In genomic region chr10:18359839-18360238, GRCh38 we compare ENCODE assay signal across 38 cellular contexts.
"Had no signal": no experiment of that assay in that cellular context is flagged by ENCODE, and none has a peak within 500 bp of the region (broad histone marks: within the 10 kb centered on the region; RNA-seq: fewer than 3 reads in every experiment).

No MANE protein-coding gene starts in this region.

- H3K9me2 ChIP-seq: SK-N-SH had no signal

- H3K36me3 Mint-ChIP-seq: activated CD4-positive, alpha-beta memory T cell treated with anti-CD3 and anti-CD28 coated beads for 36 hours had no signal

- H3K4me3 ChIP-seq: adrenal gland, body of pancreas, breast epithelium, MG63, SJSA1 had no signal

- H3K9me3 Mint-ChIP-seq: activated B cell treated with CpG ODN at 0.5 μM for 24 hours; activated CD4-positive, alpha-beta memory T cell treated with anti-CD3 and anti-CD28 coated beads for 36 hours; activated naive CD4-positive, alpha-beta T cell treated with anti-CD3 and anti-CD28 coated beads for 36 hours; activated T-cell treated with anti-CD3 and anti-CD28 coated beads, Interleukin-2, amount 50 U/mL, for 4 hours; activated T-helper 1 cell treated with anti-CD3 and anti-CD28 coated beads, Interleukin-12 subunit alpha, Interleukin-12 subunit beta, Interleukin-2, Interleukin-4 antibody, amounts not matched to agents 30 ng/mL and 10 ng/mL and 1 ng/mL, durations not matched to agents 14 hours and 24 hours and 36 hours; T-helper 1 cell treated with Interleukin-12 subunit alpha and Interleukin-12 subunit beta and Interleukin-4 antibody, amounts not matched to agents 30 μg/mL and 1 μg/mL, for 36 hours had no signal

- H3K4me1 Mint-ChIP-seq: activated B cell treated with CpG ODN at 0.5 μM for 24 hours had no signal

- H3K4me2 ChIP-seq: SK-N-SH had no signal

- ATAC-seq: activated naive CD4-positive, alpha-beta T cell treated with anti-CD3 and anti-CD28 coated beads, Interleukin-2, amount 50 U/mL, for 72 hours; activated T-cell treated with anti-CD3 and anti-CD28 coated beads, Interleukin-2, amount 50 U/mL, for 4 hours; body of pancreas; Panc1 had no signal

- H3K27ac ChIP-seq: adrenal gland, body of pancreas, breast epithelium, SJSA1, VCaP had no signal

- DNase-seq: activated B cell treated with CpG ODN at 0.5 μM for 24 hours; activated CD4-positive, alpha-beta memory T cell treated with anti-CD3 and anti-CD28 coated beads for 36 hours; activated CD4-positive, alpha-beta T cell treated with anti-CD3 and anti-CD28 coated beads for 4 hours; activated CD4-positive, alpha-beta T cell treated with anti-CD3 and anti-CD28 coated beads, Interleukin-2, amount 50 U/mL, for 1 hour; activated CD4-positive, CD25-positive, alpha-beta regulatory T cell treated with anti-CD3 and anti-CD28 coated beads, Interleukin-2, amount 50 U/mL, for 72 hours; activated CD8-positive, alpha-beta memory T cell treated with anti-CD3 and anti-CD28 coated beads, Interleukin-2, amount 50 U/mL, for 4 hours; activated gamma-delta T cell treated with Interleukin-2 at 50 U/mL for 16 hours; activated naive CD4-positive, alpha-beta T cell treated with anti-CD3 and anti-CD28 coated beads for 36 hours; activated T-cell treated with anti-CD3 and anti-CD28 coated beads for 4 hours; activated T-cell treated with anti-CD3 and anti-CD28 coated beads, Interleukin-2, amount 50 U/mL, for 4 hours; adrenal gland; body of pancreas; caudate nucleus; Kasumi-1; KG1; MG63; NCI-H1048; NCI-H1105 treated with DMSO at 0.1 percent for 48 hours; NCI-H1436; NCI-H1694; NCI-H1930; NCI-H2081 treated with DMSO at 0.1 percent for 48 hours; NCI-H226; NCI-H446 treated with DMSO at 0.1 percent for 48 hours; NCI-H524; NCI-H748 treated with DMSO at 0.1 percent for 48 hours; NK-92 treated with Interleukin-12 subunit alpha and Interleukin-12 subunit beta, amount 100 ng/mL, for 24 hours; RPMI8226; SHP77 treated with DMSO at 0.1 percent for 48 hours; SK-N-SH had no signal

- H3K27me3 Mint-ChIP-seq: activated B cell treated with CpG ODN at 0.5 μM for 24 hours; activated CD4-positive, alpha-beta memory T cell treated with anti-CD3 and anti-CD28 coated beads for 36 hours had no signal

- H3K27ac Mint-ChIP-seq: activated B cell treated with CpG ODN at 0.5 μM for 24 hours; activated CD4-positive, alpha-beta memory T cell treated with anti-CD3 and anti-CD28 coated beads for 36 hours; activated naive CD4-positive, alpha-beta T cell treated with anti-CD3 and anti-CD28 coated beads for 36 hours; activated naive CD4-positive, alpha-beta T cell treated with anti-CD3 and anti-CD28 coated beads, Interleukin-2, amount 50 U/mL, for 72 hours; activated T-helper 1 cell treated with anti-CD3 and anti-CD28 coated beads, Interleukin-12 subunit alpha, Interleukin-12 subunit beta, Interleukin-2, Interleukin-4 antibody, amounts not matched to agents 30 ng/mL and 10 ng/mL and 1 ng/mL, durations not matched to agents 14 hours and 24 hours and 36 hours; T-helper 1 cell treated with Interleukin-12 subunit alpha and Interleukin-12 subunit beta and Interleukin-4 antibody, amounts not matched to agents 30 μg/mL and 1 μg/mL, for 36 hours had no signal

- H3K36me3 ChIP-seq: adrenal gland, breast epithelium, MG63, SJSA1 had no signal

- H3K27me3 ChIP-seq: adrenal gland, body of pancreas, breast epithelium, MG63, SJSA1 had no signal

- H3K4me3 Mint-ChIP-seq: activated B cell treated with CpG ODN at 0.5 μM for 24 hours; activated CD4-positive, alpha-beta memory T cell treated with anti-CD3 and anti-CD28 coated beads for 36 hours; activated naive CD4-positive, alpha-beta T cell treated with anti-CD3 and anti-CD28 coated beads for 36 hours; activated T-cell treated with anti-CD3 and anti-CD28 coated beads, Interleukin-2, amount 50 U/mL, for 4 hours; activated T-helper 1 cell treated with anti-CD3 and anti-CD28 coated beads, Interleukin-12 subunit alpha, Interleukin-12 subunit beta, Interleukin-2, Interleukin-4 antibody, amounts not matched to agents 30 ng/mL and 10 ng/mL and 1 ng/mL, durations not matched to agents 14 hours and 24 hours and 36 hours; T-helper 1 cell treated with Interleukin-12 subunit alpha and Interleukin-12 subunit beta and Interleukin-4 antibody, amounts not matched to agents 30 μg/mL and 1 μg/mL, for 36 hours had no signal

- FAIRE-seq: astrocyte had no signal

- H3K4me1 ChIP-seq: adrenal gland, body of pancreas, breast epithelium, SJSA1 had no signal

- H3K9me3 ChIP-seq: adrenal gland, body of pancreas, breast epithelium, MG63, SJSA1, SK-N-SH had no signal
